19 cellular contexts compared by ENCODE assay signal in the genomic region with DNA sequence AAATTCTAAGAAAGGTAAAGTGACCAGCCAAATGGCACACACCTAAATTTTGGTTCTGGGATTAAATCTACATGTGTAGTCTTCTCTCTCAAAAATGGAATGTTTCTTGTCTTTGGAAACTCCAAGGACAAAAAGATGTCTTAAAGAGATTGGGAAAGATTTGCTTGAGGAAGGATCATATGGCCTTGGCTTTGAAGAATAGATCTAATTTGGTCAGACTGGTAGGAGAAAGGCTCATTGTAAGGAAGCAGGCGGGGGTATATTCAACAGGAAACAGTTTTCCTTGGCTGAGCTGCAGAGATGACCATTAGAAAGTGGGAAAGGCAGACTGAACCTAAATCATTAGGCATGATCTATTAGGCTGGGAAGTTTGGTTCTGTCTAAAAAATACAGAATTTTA.
"Had no signal": no experiment of that assay in that cellular context is flagged by ENCODE, and none has a peak within 500 bp of the region (broad histone marks: within the 10 kb centered on the region; RNA-seq: fewer than 3 reads in every experiment).

No MANE protein-coding gene starts in this region.

- DNase-seq: islet precursor cell; left ventricle myocardium inferior; naive thymus-derived CD8-positive, alpha-beta T cell; ovary; right lobe of liver; stimulated activated CD4-positive, alpha-beta T cell treated with anti-CD3 and anti-CD28 coated beads, Interleukin-1b, Interleukin-23, amount 100 ng/mL, for 48 hours; stimulated activated CD4-positive, alpha-beta T cell treated with anti-CD3 and anti-CD28 coated beads, Interleukin-2, amount 100 ng/mL, for 48 hours; stimulated activated CD4-positive, alpha-beta T cell treated with anti-CD3 and anti-CD28 coated beads, Interleukin-4, amount 100 ng/mL, for 4 hours; stimulated activated CD8-positive, alpha-beta memory T cell treated with anti-CD3 and anti-CD28 coated beads, Interleukin-4, amount 100 ng/mL, for 48 hours; stimulated activated naive CD4-positive, alpha-beta T cell treated with Interleukin-2 at 50 U/mL for 16 hours; stimulated activated naive CD8-positive, alpha-beta T cell treated with anti-CD3 and anti-CD28 coated beads, Interleukin-15, amount 100 ng/mL, for 72 hours; substantia nigra had no signal

- ATAC-seq: naive thymus-derived CD8-positive, alpha-beta T cell; right lobe of liver; stimulated activated memory B cell treated with anti-CD40 and anti-IgM and Interleukin-4, amounts not matched to agents 10 μg/mL and 1 μg/mL and 100 μg/mL, for 72 hours; stimulated activated naive CD8-positive, alpha-beta T cell treated with anti-CD3 and anti-CD28 coated beads, Interleukin-15, amount 100 ng/mL, for 72 hours had no signal

- H3K9me3 Mint-ChIP-seq: naive thymus-derived CD8-positive, alpha-beta T cell; stimulated activated naive CD8-positive, alpha-beta T cell treated with anti-CD3 and anti-CD28 coated beads, Interleukin-15, amount 100 ng/mL, for 72 hours; type B pancreatic cell had no signal

- H3K36me3 Mint-ChIP-seq: naive thymus-derived CD8-positive, alpha-beta T cell; stimulated activated memory B cell treated with anti-CD40 and anti-IgM and Interleukin-4, amounts not matched to agents 10 μg/mL and 1 μg/mL and 100 μg/mL, for 72 hours; type B pancreatic cell had no signal

- H3K27ac Mint-ChIP-seq: naive thymus-derived CD8-positive, alpha-beta T cell; progenitor cell of endocrine pancreas; stimulated activated memory B cell treated with anti-CD40 and anti-IgM and Interleukin-4, amounts not matched to agents 10 μg/mL and 1 μg/mL and 100 μg/mL, for 72 hours; stimulated activated naive CD8-positive, alpha-beta T cell treated with anti-CD3 and anti-CD28 coated beads, Interleukin-15, amount 100 ng/mL, for 72 hours; type B pancreatic cell had no signal

- H3K27me3 Mint-ChIP-seq: progenitor cell of endocrine pancreas; stimulated activated memory B cell treated with anti-CD40 and anti-IgM and Interleukin-4, amounts not matched to agents 10 μg/mL and 1 μg/mL and 100 μg/mL, for 72 hours; stimulated activated naive CD8-positive, alpha-beta T cell treated with anti-CD3 and anti-CD28 coated beads, Interleukin-15, amount 100 ng/mL, for 72 hours; type B pancreatic cell had no signal

- H3K4me1 Mint-ChIP-seq: stimulated activated memory B cell treated with anti-CD40 and anti-IgM and Interleukin-4, amounts not matched to agents 10 μg/mL and 1 μg/mL and 100 μg/mL, for 72 hours; stimulated activated naive CD8-positive, alpha-beta T cell treated with anti-CD3 and anti-CD28 coated beads, Interleukin-15, amount 100 ng/mL, for 72 hours had no signal

- H3K4me3 Mint-ChIP-seq: naive thymus-derived CD8-positive, alpha-beta T cell; stimulated activated memory B cell treated with anti-CD40 and anti-IgM and Interleukin-4, amounts not matched to agents 10 μg/mL and 1 μg/mL and 100 μg/mL, for 72 hours; stimulated activated naive CD8-positive, alpha-beta T cell treated with anti-CD3 and anti-CD28 coated beads, Interleukin-15, amount 100 ng/mL, for 72 hours; type B pancreatic cell had no signal

- H3K27ac ChIP-seq: hepatocyte, left ventricle myocardium inferior, ovary, right atrium auricular region, right lobe of liver, tibial nerve, vagina had no signal
